Comparison of ENCODE assay signal across 1 cellular context in the genomic region with DNA sequence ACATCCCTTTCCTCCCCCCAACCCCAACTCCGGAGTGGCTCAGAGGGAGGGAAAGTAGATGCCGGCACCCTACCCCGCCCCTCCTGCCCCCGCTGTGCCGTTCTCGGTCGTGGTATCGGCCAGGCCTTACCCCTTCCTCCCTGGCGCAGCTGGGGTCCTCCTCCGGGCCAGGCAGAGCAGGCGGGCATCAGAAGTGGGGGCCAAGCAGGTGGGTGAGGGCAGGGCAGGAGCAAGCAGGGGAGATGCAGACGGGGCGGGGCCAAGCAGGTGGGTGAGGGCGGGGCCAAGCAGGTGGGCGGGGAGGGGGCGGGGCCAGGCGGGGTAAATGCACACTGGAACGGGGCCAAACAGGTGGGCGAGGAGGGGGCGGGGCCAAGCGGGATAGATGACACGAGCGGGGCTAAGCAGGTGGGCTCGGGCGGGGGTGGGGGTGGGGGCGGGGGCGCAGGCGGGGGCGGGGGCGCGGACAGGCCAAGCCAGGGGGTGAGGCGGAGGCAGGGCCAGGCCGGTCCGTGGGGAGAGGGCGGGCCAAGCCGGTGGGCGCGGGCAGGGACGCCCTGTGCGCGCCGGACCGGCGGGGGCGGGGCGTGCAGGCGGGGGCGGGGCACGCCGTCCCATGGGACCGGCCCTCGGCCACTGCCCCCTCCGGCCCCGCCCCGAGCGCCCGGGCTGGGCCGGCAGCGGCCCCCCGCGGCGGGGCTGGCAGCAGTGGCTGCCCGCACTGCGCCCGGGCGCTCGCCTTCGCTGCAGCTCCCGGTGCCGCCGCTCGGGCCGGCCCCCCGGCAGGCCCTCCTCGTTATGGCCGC.
TF ChIP-seq lines count a peak whose summit lies in the region.

A gene with protein sequence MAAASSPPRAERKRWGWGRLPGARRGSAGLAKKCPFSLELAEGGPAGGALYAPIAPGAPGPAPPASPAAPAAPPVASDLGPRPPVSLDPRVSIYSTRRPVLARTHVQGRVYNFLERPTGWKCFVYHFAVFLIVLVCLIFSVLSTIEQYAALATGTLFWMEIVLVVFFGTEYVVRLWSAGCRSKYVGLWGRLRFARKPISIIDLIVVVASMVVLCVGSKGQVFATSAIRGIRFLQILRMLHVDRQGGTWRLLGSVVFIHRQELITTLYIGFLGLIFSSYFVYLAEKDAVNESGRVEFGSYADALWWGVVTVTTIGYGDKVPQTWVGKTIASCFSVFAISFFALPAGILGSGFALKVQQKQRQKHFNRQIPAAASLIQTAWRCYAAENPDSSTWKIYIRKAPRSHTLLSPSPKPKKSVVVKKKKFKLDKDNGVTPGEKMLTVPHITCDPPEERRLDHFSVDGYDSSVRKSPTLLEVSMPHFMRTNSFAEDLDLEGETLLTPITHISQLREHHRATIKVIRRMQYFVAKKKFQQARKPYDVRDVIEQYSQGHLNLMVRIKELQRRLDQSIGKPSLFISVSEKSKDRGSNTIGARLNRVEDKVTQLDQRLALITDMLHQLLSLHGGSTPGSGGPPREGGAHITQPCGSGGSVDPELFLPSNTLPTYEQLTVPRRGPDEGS (plus strand): TSS at position 708 of the 806 bp plus-strand sequence. CDS start 91 bp downstream, at position 799.
Gene TRPM5, minus strand, starts transcription at position 214 of the 806 bp plus-strand sequence. CDS start 21,478 bp downstream, outside the sequence.

TF ChIP-seq in GM23338, 12 proteins besides CTCF, POLR2A, EP300 and RAD21 (continued from another document):
- TF ChIP-seq ZNF462 (CRISPR knock-in tag; IDR thresholded peaks at IDR 0.05) (no peak), REST (IDR thresholded peaks at IDR 0.05; ENCODE audit: unreplicated experiment) (no peak), ZNF331 (CRISPR knock-in tag; IDR thresholded peaks at IDR 0.05; ENCODE audit: low read depth) (no peak), EZH2 (IDR thresholded peaks at IDR 0.05; ENCODE audit: low read depth, unreplicated experiment) (no peak), CREB1 (CRISPR knock-in tag; IDR thresholded peaks at IDR 0.05; ENCODE audit: low read depth) (no peak)
